ENCODE assay signal across 1 cellular context in the genomic region with DNA sequence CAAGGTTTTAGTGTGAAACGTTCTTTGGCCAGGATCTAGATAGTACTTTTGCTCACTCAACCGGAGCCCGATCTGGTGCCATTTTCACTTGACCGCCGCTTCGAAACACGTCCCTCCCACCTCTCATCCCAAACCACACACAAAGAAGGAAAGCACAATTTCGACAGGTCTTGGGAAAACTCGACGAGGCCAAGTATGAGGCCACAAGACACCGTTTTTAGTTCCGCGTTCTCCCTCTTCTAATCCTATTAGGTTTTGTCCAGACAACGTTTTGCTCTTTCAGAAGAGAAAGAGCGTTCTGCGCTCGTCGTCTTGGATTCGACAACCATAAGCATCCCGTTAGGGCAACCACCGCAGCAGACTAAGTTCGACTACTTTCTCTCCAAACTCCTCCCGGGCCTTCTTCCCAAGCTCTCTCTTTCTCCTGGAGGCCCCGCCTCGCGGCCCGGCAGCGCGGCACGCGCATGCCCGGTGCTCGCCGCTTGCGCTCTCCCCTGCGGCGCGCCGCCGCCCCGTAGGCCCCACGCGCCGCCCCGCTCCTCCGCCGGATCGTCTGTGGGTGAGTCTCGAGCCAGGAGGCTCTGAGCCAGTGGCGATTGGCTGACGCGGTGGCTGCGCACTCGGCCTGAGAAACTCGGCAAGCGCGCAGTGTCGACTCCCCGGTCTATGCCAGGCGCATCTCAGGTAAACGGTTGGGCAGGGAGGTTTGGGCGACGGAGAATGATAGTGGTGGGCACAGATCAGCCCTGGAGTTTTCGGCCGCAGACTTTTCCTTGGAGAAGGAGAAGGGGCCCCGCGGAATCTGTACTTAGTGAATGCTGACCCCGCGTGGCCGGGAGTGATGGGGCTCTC.
TF ChIP-seq lines count a peak whose summit lies in the region.

A gene with protein sequence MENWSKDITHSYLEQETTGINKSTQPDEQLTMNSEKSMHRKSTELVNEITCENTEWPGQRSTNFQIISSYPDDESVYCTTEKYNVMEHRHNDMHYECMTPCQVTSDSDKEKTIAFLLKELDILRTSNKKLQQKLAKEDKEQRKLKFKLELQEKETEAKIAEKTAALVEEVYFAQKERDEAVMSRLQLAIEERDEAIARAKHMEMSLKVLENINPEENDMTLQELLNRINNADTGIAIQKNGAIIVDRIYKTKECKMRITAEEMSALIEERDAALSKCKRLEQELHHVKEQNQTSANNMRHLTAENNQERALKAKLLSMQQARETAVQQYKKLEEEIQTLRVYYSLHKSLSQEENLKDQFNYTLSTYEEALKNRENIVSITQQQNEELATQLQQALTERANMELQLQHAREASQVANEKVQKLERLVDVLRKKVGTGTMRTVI (plus strand): TSS at position 517 of the 852 bp plus-strand sequence. CDS start 49,952 bp downstream, outside the sequence.

TF ChIP-seq in HepG2, 621 proteins besides CTCF, POLR2A, EP300 and RAD21 (continued from another document and continues in another):
- TF ChIP-seq MATR3 (CRISPR knock-in tag; IDR thresholded peaks at IDR 0.05) (0 out of 2 replicates have a peak, but pooled peaks have one; percentile 92), ZNF510 (CRISPR knock-in tag; IDR thresholded peaks at IDR 0.05; ENCODE audit: low read depth) (peak; percentile 86; the same call in 1 of the 2 replicates), SMAD3 (CRISPR knock-in tag; IDR thresholded peaks at IDR 0.05) (peak; percentile 71), EHMT2 (IDR thresholded peaks at IDR 0.05; ENCODE audit: borderline replicate concordance, low read depth, low read length) (no peak), ZBTB40 (IDR thresholded peaks at IDR 0.05) (no peak), ZBTB40 (CRISPR knock-in tag; IDR thresholded peaks at IDR 0.05) (peak; percentile 81; the same call in 1 of the 2 replicates), IRF1 (CRISPR knock-in tag; IDR thresholded peaks at IDR 0.05; ENCODE audit: low read depth) (0 out of 2 replicates have a peak, but pooled peaks have one; percentile 4), RFXANK (CRISPR knock-in tag; IDR thresholded peaks at IDR 0.05) (no peak; the same call in 1 of the 2 replicates), TMF1 (CRISPR knock-in tag; IDR thresholded peaks at IDR 0.05; ENCODE audit: low read depth) (peak; percentile 97), GLI4 (CRISPR knock-in tag; IDR thresholded peaks at IDR 0.05; ENCODE audit: borderline replicate concordance) (peak; percentile 93; the same call in 1 of the 2 replicates), RORA (CRISPR knock-in tag; IDR thresholded peaks at IDR 0.05) (no peak), ADNP (CRISPR knock-in tag; IDR thresholded peaks at IDR 0.05) (no peak; the same call in 1 of the 2 replicates), KLF12 (CRISPR knock-in tag; IDR thresholded peaks at IDR 0.05; ENCODE audit: borderline replicate concordance) (peak; percentile 95), SUZ12 (IDR thresholded peaks at IDR 0.05; ENCODE audit: low read depth, low read length) (no peak), ZFP82 (CRISPR knock-in tag; IDR thresholded peaks at IDR 0.05; ENCODE audit: borderline replicate concordance) (peak; percentile 70; the same call in 1 of the 2 replicates), ZNF549 (CRISPR knock-in tag; IDR thresholded peaks at IDR 0.05) (peak; percentile 66; the same call in 1 of the 2 replicates), ZNF224 (CRISPR knock-in tag; IDR thresholded peaks at IDR 0.05) (no peak; the same call in 1 of the 2 replicates), NCOA2 (CRISPR knock-in tag; IDR thresholded peaks at IDR 0.05) (peak; percentile 73), FIP1L1 (IDR thresholded peaks at IDR 0.05; ENCODE audit: borderline replicate concordance, insufficient read depth, low read depth, low read length) (no peak), AHR (CRISPR knock-in tag; IDR thresholded peaks at IDR 0.05) (peak; percentile 71; the same call in 1 of the 2 replicates), AGO1 (IDR thresholded peaks at IDR 0.05; ENCODE audit: low read depth, low read length, poor library complexity, severe bottlenecking) (peak; percentile 24), SP2 (CRISPR knock-in tag; IDR thresholded peaks at IDR 0.05) (no peak), EZH2 (conservative IDR thresholded peaks at IDR 0.05; ENCODE audit: low read depth, low read length) (0 out of 2 replicates have a peak, but pooled peaks have one; percentile 53), JDP2 (CRISPR knock-in tag; IDR thresholded peaks at IDR 0.05; ENCODE audit: borderline replicate concordance) (peak; percentile 89), ZNF34 (CRISPR knock-in tag; IDR thresholded peaks at IDR 0.05; ENCODE audit: borderline replicate concordance) (peak; percentile 98; the same call in 1 of the 2 replicates), ZNF547 (CRISPR knock-in tag; IDR thresholded peaks at IDR 0.05) (peak; percentile 98), RNF2 (conservative IDR thresholded peaks at IDR 0.05; ENCODE audit: low read depth) (peak; percentile 94), ETV6 (CRISPR knock-in tag; conservative IDR thresholded peaks at IDR 0.05) (peak; percentile 47)
- TF ChIP-seq, protein P1, sequence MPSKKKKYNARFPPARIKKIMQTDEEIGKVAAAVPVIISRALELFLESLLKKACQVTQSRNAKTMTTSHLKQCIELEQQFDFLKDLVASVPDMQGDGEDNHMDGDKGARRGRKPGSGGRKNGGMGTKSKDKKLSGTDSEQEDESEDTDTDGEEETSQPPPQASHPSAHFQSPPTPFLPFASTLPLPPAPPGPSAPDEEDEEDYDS (CRISPR knock-in tag; IDR thresholded peaks at IDR 0.05): peak; percentile 74
- TF ChIP-seq, protein P2, sequence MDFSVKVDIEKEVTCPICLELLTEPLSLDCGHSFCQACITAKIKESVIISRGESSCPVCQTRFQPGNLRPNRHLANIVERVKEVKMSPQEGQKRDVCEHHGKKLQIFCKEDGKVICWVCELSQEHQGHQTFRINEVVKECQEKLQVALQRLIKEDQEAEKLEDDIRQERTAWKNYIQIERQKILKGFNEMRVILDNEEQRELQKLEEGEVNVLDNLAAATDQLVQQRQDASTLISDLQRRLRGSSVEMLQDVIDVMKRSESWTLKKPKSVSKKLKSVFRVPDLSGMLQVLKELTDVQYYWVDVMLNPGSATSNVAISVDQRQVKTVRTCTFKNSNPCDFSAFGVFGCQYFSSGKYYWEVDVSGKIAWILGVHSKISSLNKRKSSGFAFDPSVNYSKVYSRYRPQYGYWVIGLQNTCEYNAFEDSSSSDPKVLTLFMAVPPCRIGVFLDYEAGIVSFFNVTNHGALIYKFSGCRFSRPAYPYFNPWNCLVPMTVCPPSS (IDR thresholded peaks at IDR 0.05): no peak
- TF ChIP-seq, protein P3, sequence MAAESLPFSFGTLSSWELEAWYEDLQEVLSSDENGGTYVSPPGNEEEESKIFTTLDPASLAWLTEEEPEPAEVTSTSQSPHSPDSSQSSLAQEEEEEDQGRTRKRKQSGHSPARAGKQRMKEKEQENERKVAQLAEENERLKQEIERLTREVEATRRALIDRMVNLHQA (CRISPR knock-in tag; IDR thresholded peaks at IDR 0.05): no peak
- TF ChIP-seq, protein P4, sequence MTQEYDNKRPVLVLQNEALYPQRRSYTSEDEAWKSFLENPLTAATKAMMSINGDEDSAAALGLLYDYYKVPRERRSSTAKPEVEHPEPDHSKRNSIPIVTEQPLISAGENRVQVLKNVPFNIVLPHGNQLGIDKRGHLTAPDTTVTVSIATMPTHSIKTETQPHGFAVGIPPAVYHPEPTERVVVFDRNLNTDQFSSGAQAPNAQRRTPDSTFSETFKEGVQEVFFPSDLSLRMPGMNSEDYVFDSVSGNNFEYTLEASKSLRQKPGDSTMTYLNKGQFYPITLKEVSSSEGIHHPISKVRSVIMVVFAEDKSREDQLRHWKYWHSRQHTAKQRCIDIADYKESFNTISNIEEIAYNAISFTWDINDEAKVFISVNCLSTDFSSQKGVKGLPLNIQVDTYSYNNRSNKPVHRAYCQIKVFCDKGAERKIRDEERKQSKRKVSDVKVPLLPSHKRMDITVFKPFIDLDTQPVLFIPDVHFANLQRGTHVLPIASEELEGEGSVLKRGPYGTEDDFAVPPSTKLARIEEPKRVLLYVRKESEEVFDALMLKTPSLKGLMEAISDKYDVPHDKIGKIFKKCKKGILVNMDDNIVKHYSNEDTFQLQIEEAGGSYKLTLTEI (CRISPR knock-in tag; conservative IDR thresholded peaks at IDR 0.05): no peak
- TF ChIP-seq, protein P5, sequence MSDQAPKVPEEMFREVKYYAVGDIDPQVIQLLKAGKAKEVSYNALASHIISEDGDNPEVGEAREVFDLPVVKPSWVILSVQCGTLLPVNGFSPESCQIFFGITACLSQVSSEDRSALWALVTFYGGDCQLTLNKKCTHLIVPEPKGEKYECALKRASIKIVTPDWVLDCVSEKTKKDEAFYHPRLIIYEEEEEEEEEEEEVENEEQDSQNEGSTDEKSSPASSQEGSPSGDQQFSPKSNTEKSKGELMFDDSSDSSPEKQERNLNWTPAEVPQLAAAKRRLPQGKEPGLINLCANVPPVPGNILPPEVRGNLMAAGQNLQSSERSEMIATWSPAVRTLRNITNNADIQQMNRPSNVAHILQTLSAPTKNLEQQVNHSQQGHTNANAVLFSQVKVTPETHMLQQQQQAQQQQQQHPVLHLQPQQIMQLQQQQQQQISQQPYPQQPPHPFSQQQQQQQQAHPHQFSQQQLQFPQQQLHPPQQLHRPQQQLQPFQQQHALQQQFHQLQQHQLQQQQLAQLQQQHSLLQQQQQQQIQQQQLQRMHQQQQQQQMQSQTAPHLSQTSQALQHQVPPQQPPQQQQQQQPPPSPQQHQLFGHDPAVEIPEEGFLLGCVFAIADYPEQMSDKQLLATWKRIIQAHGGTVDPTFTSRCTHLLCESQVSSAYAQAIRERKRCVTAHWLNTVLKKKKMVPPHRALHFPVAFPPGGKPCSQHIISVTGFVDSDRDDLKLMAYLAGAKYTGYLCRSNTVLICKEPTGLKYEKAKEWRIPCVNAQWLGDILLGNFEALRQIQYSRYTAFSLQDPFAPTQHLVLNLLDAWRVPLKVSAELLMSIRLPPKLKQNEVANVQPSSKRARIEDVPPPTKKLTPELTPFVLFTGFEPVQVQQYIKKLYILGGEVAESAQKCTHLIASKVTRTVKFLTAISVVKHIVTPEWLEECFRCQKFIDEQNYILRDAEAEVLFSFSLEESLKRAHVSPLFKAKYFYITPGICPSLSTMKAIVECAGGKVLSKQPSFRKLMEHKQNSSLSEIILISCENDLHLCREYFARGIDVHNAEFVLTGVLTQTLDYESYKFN (CRISPR knock-in tag; conservative IDR thresholded peaks at IDR 0.05): peak; percentile 51
- TF ChIP-seq, protein P6, sequence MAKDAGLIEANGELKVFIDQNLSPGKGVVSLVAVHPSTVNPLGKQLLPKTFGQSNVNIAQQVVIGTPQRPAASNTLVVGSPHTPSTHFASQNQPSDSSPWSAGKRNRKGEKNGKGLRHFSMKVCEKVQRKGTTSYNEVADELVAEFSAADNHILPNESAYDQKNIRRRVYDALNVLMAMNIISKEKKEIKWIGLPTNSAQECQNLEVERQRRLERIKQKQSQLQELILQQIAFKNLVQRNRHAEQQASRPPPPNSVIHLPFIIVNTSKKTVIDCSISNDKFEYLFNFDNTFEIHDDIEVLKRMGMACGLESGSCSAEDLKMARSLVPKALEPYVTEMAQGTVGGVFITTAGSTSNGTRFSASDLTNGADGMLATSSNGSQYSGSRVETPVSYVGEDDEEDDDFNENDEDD (CRISPR knock-in tag; IDR thresholded peaks at IDR 0.05; ENCODE audit: borderline replicate concordance): peak; percentile 90; the same call in 1 of the 2 replicates
